Comparison of ENCODE assay signal across 18 cellular contexts in genomic region chr9:130908129-130908877, GRCh38. TPM values are rescaled to one million over a fixed set of nuclear protein-coding genes. Genes with fewer than 3 reads are reported as not detected.
DNase-seq lines count a peak whose midpoint lies in the region; ATAC-seq and TF ChIP-seq lines count a peak whose summit lies in the region.
"Had no signal": no experiment of that assay in that cellular context is flagged by ENCODE, and none has a peak within 500 bp of the region (broad histone marks: within the 10 kb centered on the region; RNA-seq: fewer than 3 reads in every experiment).

No MANE protein-coding gene starts in this region.

- H3K36me3 Mint-ChIP-seq in stimulated activated effector memory CD8-positive, alpha-beta T cell treated with anti-CD3 and anti-CD28 coated beads, Interleukin-12 subunit alpha, Interleukin-12 subunit beta, amount 100 ng/mL, for 72 hours, result no peaks in the 10 kb centered on the region
- no peaks in the 10 kb centered on the region for H3K36me3 Mint-ChIP-seq in HFFc6 (ENCODE audit: low read depth)
- no peaks in the 10 kb centered on the region for H3K36me3 Mint-ChIP-seq in activated naive CD8-positive, alpha-beta T cell treated with anti-CD3 and anti-CD28 coated beads, Interleukin-2, amount 50 U/mL, for 24 hours (ENCODE audit: low read depth)

- peaks cover 18% of the 10 kb centered on the region for H3K27me3 Mint-ChIP-seq in HFFc6 (ENCODE audit: insufficient read depth)
- H3K27me3 Mint-ChIP-seq in activated naive CD8-positive, alpha-beta T cell treated with anti-CD3 and anti-CD28 coated beads, Interleukin-2, amount 50 U/mL, for 24 hours, result peaks cover 2% of the 10 kb centered on the region

- no peak overlapping the region for H3K4me3 ChIP-seq in RWPE2 (ENCODE audit: severe bottlenecking)
- H3K4me3 ChIP-seq: GM23248, MG63, SK-N-MC had no signal

- no peaks in the 10 kb centered on the region for H3K9me3 ChIP-seq in RWPE2 (ENCODE audit: severe bottlenecking)
- H3K9me3 ChIP-seq: MG63 had no signal

- H3K27ac ChIP-seq in RWPE2 (ENCODE audit: poor library complexity, severe bottlenecking) (no peak overlapping the region), foreskin keratinocyte (no peak overlapping the region)
- H3K27ac ChIP-seq: GM23248, SK-N-MC had no signal

- no peak overlapping the region for H3K4me3 Mint-ChIP-seq in stimulated activated effector memory CD8-positive, alpha-beta T cell treated with anti-CD3 and anti-CD28 coated beads, Interleukin-12 subunit alpha, Interleukin-12 subunit beta, amount 100 ng/mL, for 72 hours
- H3K4me3 Mint-ChIP-seq in HFFc6, result no peak overlapping the region
- no peak overlapping the region for H3K4me3 Mint-ChIP-seq in activated naive CD8-positive, alpha-beta T cell treated with anti-CD3 and anti-CD28 coated beads, Interleukin-2, amount 50 U/mL, for 24 hours

- ATAC-seq in RWPE2 (ENCODE audit: low read depth) (peak; percentile 51; the same call in 1 of the 3 replicates), foreskin keratinocyte (peak; percentile 58)
- ATAC-seq in stimulated activated effector memory CD8-positive, alpha-beta T cell treated with anti-CD3 and anti-CD28 coated beads, Interleukin-12 subunit alpha, Interleukin-12 subunit beta, amount 100 ng/mL, for 72 hours, result peak; percentile 33
- no peak for ATAC-seq in activated naive CD8-positive, alpha-beta T cell treated with anti-CD3 and anti-CD28 coated beads, Interleukin-2, amount 50 U/mL, for 24 hours

- no peak overlapping the region for H3K27ac Mint-ChIP-seq in stimulated activated effector memory CD8-positive, alpha-beta T cell treated with anti-CD3 and anti-CD28 coated beads, Interleukin-12 subunit alpha, Interleukin-12 subunit beta, amount 100 ng/mL, for 72 hours
- H3K27ac Mint-ChIP-seq in HFFc6, result no peak overlapping the region
- no peak overlapping the region for H3K27ac Mint-ChIP-seq in activated naive CD8-positive, alpha-beta T cell treated with anti-CD3 and anti-CD28 coated beads, Interleukin-2, amount 50 U/mL, for 24 hours

- no peaks in the 10 kb centered on the region for H3K9me3 Mint-ChIP-seq in stimulated activated effector memory CD8-positive, alpha-beta T cell treated with anti-CD3 and anti-CD28 coated beads, Interleukin-12 subunit alpha, Interleukin-12 subunit beta, amount 100 ng/mL, for 72 hours
- H3K9me3 Mint-ChIP-seq in HFFc6, result no peaks in the 10 kb centered on the region
- no peaks in the 10 kb centered on the region for H3K9me3 Mint-ChIP-seq in activated naive CD8-positive, alpha-beta T cell treated with anti-CD3 and anti-CD28 coated beads, Interleukin-2, amount 50 U/mL, for 24 hours

- no peaks in the 10 kb centered on the region for H3K4me1 Mint-ChIP-seq in stimulated activated effector memory CD8-positive, alpha-beta T cell treated with anti-CD3 and anti-CD28 coated beads, Interleukin-12 subunit alpha, Interleukin-12 subunit beta, amount 100 ng/mL, for 72 hours
- H3K4me1 Mint-ChIP-seq in HFFc6 (ENCODE audit: low read depth), result peaks cover 10% of the 10 kb centered on the region
- H3K4me1 Mint-ChIP-seq in activated naive CD8-positive, alpha-beta T cell treated with anti-CD3 and anti-CD28 coated beads, Interleukin-2, amount 50 U/mL, for 24 hours, result no peaks in the 10 kb centered on the region

- no peaks in the 10 kb centered on the region for H3K36me3 ChIP-seq in RWPE2 (ENCODE audit: low read depth)
- H3K36me3 ChIP-seq: MG63 had no signal

- TF ChIP-seq CTCF in RWPE2 (IDR thresholded peaks at IDR 0.05; ENCODE audit: poor library complexity, severe bottlenecking), result no peak
- TF ChIP-seq CTCF in foreskin keratinocyte (conservative IDR thresholded peaks at IDR 0.05), result no peak
- TF ChIP-seq CTCF in HFFc6 (IDR thresholded peaks at IDR 0.05), result no peak

- H3K27me3 ChIP-seq in RWPE2 (ENCODE audit: insufficient read depth, poor library complexity, severe bottlenecking), result no peaks in the 10 kb centered on the region
- peaks cover under 1% of the 10 kb centered on the region for H3K27me3 ChIP-seq in foreskin keratinocyte
- H3K27me3 ChIP-seq: MG63 had no signal

- DNase-seq in NCI-H748 (lab: John Stamatoyannopoulos, UW; ENCODE audit: unreplicated experiment), result peak; percentile 21
- no peak for DNase-seq in NCI-H748 treated with DMSO at 0.1 percent for 48 hours (lab: John Stamatoyannopoulos, UW)
- no peak for DNase-seq in RWPE2 (ENCODE audit: low spot score)
- DNase-seq in foreskin keratinocyte, result peak; percentile 50 to 68
- no peak for DNase-seq in stimulated activated effector memory CD8-positive, alpha-beta T cell treated with anti-CD3 and anti-CD28 coated beads, Interleukin-12 subunit alpha, Interleukin-12 subunit beta, amount 100 ng/mL, for 72 hours (ENCODE audit: low spot score in 2 of 2)
- DNase-seq in HFFc6, result no peak
- no peak for DNase-seq in AG08395 (ENCODE audit: low spot score)
- DNase-seq in activated naive CD8-positive, alpha-beta T cell treated with anti-CD3 and anti-CD28 coated beads, Interleukin-2, amount 50 U/mL, for 24 hours, result no peak
- DNase-seq: C1 segment of cervical spinal cord, DMS153, EL, GM23248, MG63, NCI-H1092 treated with DMSO at 0.1 percent for 48 hours, NCI-H1694 treated with DMSO at 0.1 percent for 48 hours, NCI-H510A treated with DMSO at 0.1 percent for 48 hours had no signal

- H3K4me1 ChIP-seq in RWPE2 (ENCODE audit: insufficient read depth, poor library complexity, severe bottlenecking) (no peaks in the 10 kb centered on the region), foreskin keratinocyte (peaks cover 7% of the 10 kb centered on the region)

RNA-seq across cellular contexts. Expression of gene QRFP, which starts 11.7 kb away (rescaled TPM):
- not detected in 2 replicates for total RNA-seq in foreskin keratinocyte
- polyA plus RNA-seq in foreskin keratinocyte, result not detected in 2 replicates
- not detected for total RNA-seq in HFFc6 (2021; fragmentation: NEBNext Ultra II Directional; extraction: Animal tissue kit (Norgen Biotek cat#: 25700))
- total RNA-seq: A172, GM23248 had no signal

RNA-seq across cellular contexts. Expression of gene FIBCD1, which starts 30.7 kb away (rescaled TPM):
- total RNA-seq in foreskin keratinocyte, result 1.2 and 2.7 TPM in 2 replicates
- polyA plus RNA-seq in foreskin keratinocyte, result 2.6 and 3.4 TPM in 2 replicates
- total RNA-seq in HFFc6 (2021; fragmentation: NEBNext Ultra II Directional; extraction: Animal tissue kit (Norgen Biotek cat#: 25700)), result 1 to 10 TPM; 1.5 to 9.0 (median 8.0) TPM

Comparison
In these comparisons a context has a peak if more than half of its experiments do, and no peak if none do; other contexts are left out.
1. DNase-seq: peak in NCI-H748 (single experiment) and foreskin keratinocyte (2 of 2); none in NCI-H748 treated with DMSO at 0.1 percent for 48 hours (single experiment), RWPE2 (single experiment), stimulated activated effector memory CD8-positive, alpha-beta T cell treated with anti-CD3 and anti-CD28 coated beads, Interleukin-12 subunit alpha, Interleukin-12 subunit beta, amount 100 ng/mL, for 72 hours (0 of 2), HFFc6 (single experiment), AG08395 (single experiment) and activated naive CD8-positive, alpha-beta T cell treated with anti-CD3 and anti-CD28 coated beads, Interleukin-2, amount 50 U/mL, for 24 hours (single experiment).